Comparison of ENCODE assay signal across 8 cellular contexts in the genomic region with DNA sequence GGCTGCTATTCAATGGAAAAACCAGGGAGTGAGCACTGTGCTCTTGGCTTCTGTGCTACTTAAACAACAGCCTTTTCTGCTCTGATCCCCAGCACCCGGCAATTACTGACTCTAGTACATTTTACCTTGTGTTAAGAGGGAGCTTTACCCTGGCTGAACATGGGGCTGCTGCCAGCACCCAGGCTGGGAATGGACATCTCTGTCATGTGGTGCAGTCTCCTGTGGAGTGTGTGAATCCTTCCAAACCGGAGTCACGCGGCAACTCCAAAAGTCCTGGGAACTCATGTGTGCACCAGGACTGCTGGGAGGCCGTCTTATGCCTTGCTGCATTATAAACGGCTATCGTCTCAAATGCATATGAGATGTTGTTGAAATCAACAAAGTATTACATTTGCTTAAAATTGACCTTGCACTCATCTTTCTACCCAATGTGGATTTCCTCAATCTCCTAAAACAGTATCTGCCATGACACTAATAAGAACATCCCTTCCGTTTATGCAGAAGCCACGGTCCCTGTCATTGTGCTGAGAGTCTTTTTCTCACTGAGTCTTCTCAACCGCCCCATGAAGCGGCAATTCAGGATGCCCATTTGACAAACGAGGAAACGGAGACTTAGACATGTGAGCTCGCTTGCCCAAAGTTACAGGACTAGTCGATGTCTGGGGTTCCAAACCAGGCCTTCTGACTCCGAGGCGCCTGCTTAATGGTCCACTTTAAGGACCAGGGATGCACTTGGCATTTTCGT. TPM values are rescaled to one million over a fixed set of nuclear protein-coding genes. Genes with fewer than 3 reads are reported as not detected.
DNase-seq lines count a peak whose midpoint lies in the region; ATAC-seq, FAIRE-seq and TF ChIP-seq lines count a peak whose summit lies in the region.

No MANE protein-coding gene starts in this region.

- H3K9me3 Mint-ChIP-seq in naive thymus-derived CD4-positive, alpha-beta T cell = no peaks in the 10 kb centered on the region

- CTCF ChIA-PET in AG04449 (lab: Yijun Ruan, JAX) = interaction anchor here (1.0 to 9.1 kb wide), 10 partner anchors 8 to 134 kb away, joined by 3 to 55 read pairs (median 31); a partner anchor contains a TSS
- CTCF ChIA-PET in naive thymus-derived CD4-positive, alpha-beta T cell (lab: Charles Lee) = no interaction called here

- peaks cover 0 to 5% (median 0%) of the 10 kb centered on the region in 5 donors for H3K36me3 Mint-ChIP-seq in naive thymus-derived CD4-positive, alpha-beta T cell

- no peaks in the 10 kb centered on the region for H3K36me3 ChIP-seq in effector memory CD4-positive, alpha-beta T cell (ENCODE audit: control insufficient read depth, insufficient read depth, low read length)
- H3K36me3 ChIP-seq in naive thymus-derived CD4-positive, alpha-beta T cell (ENCODE audit: control insufficient read depth in 2 of 3, insufficient read depth in 3 of 3, low read length in 3 of 3) = no peaks in the 10 kb centered on the region

- TF ChIP-seq CTCF in AG04449 (IDR thresholded peaks at IDR 0.05; ENCODE audit: insufficient read depth, low read length, missing control alignments) = no peak

- H3K27me3 ChIP-seq in effector memory CD4-positive, alpha-beta T cell (replicated peaks; ENCODE audit: control insufficient read depth, insufficient read depth, low read length, poor library complexity, severe bottlenecking) = peaks cover 2% of the 10 kb centered on the region
- no peaks in the 10 kb centered on the region for H3K27me3 ChIP-seq in naive thymus-derived CD4-positive, alpha-beta T cell (ENCODE audit: control insufficient read depth in 2 of 2, insufficient read depth in 2 of 2, low read length in 2 of 2)

- H3K4me1 ChIP-seq in effector memory CD4-positive, alpha-beta T cell (ENCODE audit: control insufficient read depth, insufficient read depth, low read length, poor library complexity, severe bottlenecking) = peaks cover 10% of the 10 kb centered on the region
- H3K4me1 ChIP-seq in naive thymus-derived CD4-positive, alpha-beta T cell (ENCODE audit: control insufficient read depth in 2 of 2, insufficient read depth in 2 of 2, low read length in 2 of 2) = peaks cover 0 to 5% of the 10 kb centered on the region in 2 donors

- H3K27ac ChIP-seq in effector memory CD4-positive, alpha-beta T cell (ENCODE audit: insufficient read depth, low read length, poor library complexity, severe bottlenecking) = no peak overlapping the region
- no peak overlapping the region for H3K27ac ChIP-seq in naive thymus-derived CD4-positive, alpha-beta T cell (ENCODE audit: low read depth, low read length)

- H3K27me3 Mint-ChIP-seq in naive thymus-derived CD4-positive, alpha-beta T cell = peaks cover 0 to 33% (median 9%) of the 10 kb centered on the region in 5 donors

- no peak for ATAC-seq in naive thymus-derived CD4-positive, alpha-beta T cell
- no peak for ATAC-seq in GM21360 (IDR thresholded peaks at IDR 0.05; ENCODE audit: unreplicated experiment)

- no peak for TF ChIP-seq POLR2A in GM12891 (IDR thresholded peaks at IDR 0.05; ENCODE audit: low read depth, low read length)

- DNase-seq in AG04449 (ENCODE audit: low read depth, low spot score) (no peak), NCI-H1092 treated with DMSO at 0.1 percent for 48 hours (lab: John Stamatoyannopoulos, UW) (peak; percentile 53), T-helper 9 cell (no peak), SIG-M5 (lab: John Stamatoyannopoulos, UW) (no peak), GM12891 (ENCODE audit: insufficient read length, low spot score) (no peak)
- DNase-seq in effector memory CD4-positive, alpha-beta T cell = no peak
- no peak for DNase-seq in naive thymus-derived CD4-positive, alpha-beta T cell

- FAIRE-seq in GM12891 (lab: Jason Lieb, UNC) = no peak

- H3K4me3 ChIP-seq in AG04449 (ENCODE audit: low read depth, low read length) = peak overlapping the region; percentile 91
- peak overlapping the region; percentile 64 for H3K4me3 ChIP-seq in effector memory CD4-positive, alpha-beta T cell (ENCODE audit: insufficient read depth, low read depth, low read length, poor library complexity, severe bottlenecking)
- H3K4me3 ChIP-seq in naive thymus-derived CD4-positive, alpha-beta T cell (ENCODE audit: low read length) = peak overlapping the region; percentile 25

- POLR2A ChIA-PET in AG04449 (lab: Yijun Ruan, JAX) = interaction anchor here (0.7 to 3.4 kb wide), 4 partner anchors 7 to 25 kb away, joined by 3 to 60 read pairs (median 14); no protein-coding TSS in a partner anchor
- POLR2A ChIA-PET in naive thymus-derived CD4-positive, alpha-beta T cell (lab: Charles Lee) = no interaction called here

- H3K4me3 Mint-ChIP-seq in naive thymus-derived CD4-positive, alpha-beta T cell = peak overlapping the region; percentile 1 to 86 (median 74)

- H3K4me1 Mint-ChIP-seq in naive thymus-derived CD4-positive, alpha-beta T cell = peaks cover 6 to 27% (median 19%) of the 10 kb centered on the region in 7 donors

- no peaks in the 10 kb centered on the region for H3K9me3 ChIP-seq in effector memory CD4-positive, alpha-beta T cell (ENCODE audit: control insufficient read depth, low read length)
- no peaks in the 10 kb centered on the region for H3K9me3 ChIP-seq in naive thymus-derived CD4-positive, alpha-beta T cell (ENCODE audit: control insufficient read depth in 2 of 3, low read length in 3 of 3)

- intact Hi-C loops in naive thymus-derived CD4-positive, alpha-beta T cell (cut with micrococcal nuclease) = no loop called here

- no peak overlapping the region for H3K27ac Mint-ChIP-seq in naive thymus-derived CD4-positive, alpha-beta T cell

TF ChIP-seq in GM12891, 5 proteins besides CTCF, POLR2A, EP300 and RAD21:
- no peak for TF ChIP-seq SPI1 (IDR thresholded peaks at IDR 0.05; ENCODE audit: low read depth, low read length)
- no peak; the same call in 1 of the 2 replicates for TF ChIP-seq POU2F2 (IDR thresholded peaks at IDR 0.05; ENCODE audit: low read depth, low read length)
- no peak for TF ChIP-seq TAF1 (IDR thresholded peaks at IDR 0.05; ENCODE audit: low read depth, low read length)
- no peak for TF ChIP-seq POLR2AphosphoS5 (IDR thresholded peaks at IDR 0.05; ENCODE audit: low read depth, low read length)

RNA-seq across cellular contexts. Expression of a gene that starts 0.9 kb away (rescaled TPM):
- total RNA-seq in naive thymus-derived CD4-positive, alpha-beta T cell = 10 to 100 TPM in 1 of 5 experiments, 1 to 10 TPM in 4; 4.2 to 34.6 (median 7.8) TPM
- 1 to 10 TPM; 2.9 to 3.9 TPM for polyA plus RNA-seq in naive thymus-derived CD4-positive, alpha-beta T cell
- 16.4 TPM for polyA plus RNA-seq in GM12891 (2012; ENCODE audit: low read depth, missing spikeins)

Comparison
In these comparisons a context has a peak if more than half of its experiments do, and no peak if none do; other contexts are left out.
1. H3K4me3 ChIP-seq: peak in every context shown above with its lines; median percentile 91 in AG04449; 64 in effector memory CD4-positive, alpha-beta T cell; 25 in naive thymus-derived CD4-positive, alpha-beta T cell.